7 cellular contexts compared by ENCODE assay signal in genomic region chr2:38375711-38376345, GRCh38. TPM values are rescaled to one million over a fixed set of nuclear protein-coding genes. Genes with fewer than 3 reads are reported as not detected.
DNase-seq lines count a peak whose midpoint lies in the region; ATAC-seq and TF ChIP-seq lines count a peak whose summit lies in the region.

No MANE protein-coding gene starts in this region.

- ATAC-seq in GM19438 (IDR thresholded peaks at IDR 0.05; ENCODE audit: low read depth, unreplicated experiment): peak; percentile 25

- DNase-seq in NT2/D1 (ENCODE audit: low read depth, low spot score) (no peak), coronary artery (ENCODE audit: low spot score) (no peak), mesothelial cell of epicardium (ENCODE audit: low spot score in 2 of 2, unreplicated experiment in 2 of 2) (no peak), activated gamma-delta T cell treated with Interleukin-2 at 50 U/mL for 16 hours (no peak), 8988T (no peak)

- H3K27ac ChIP-seq in coronary artery (peak overlapping the region; percentile 97 to 98), urinary bladder (ENCODE audit: low read depth) (no peak overlapping the region)

- H3K36me3 ChIP-seq in NT2/D1 (ENCODE audit: insufficient read depth, insufficient read length, low read length) (peaks cover 5% of the 10 kb centered on the region), urinary bladder (ENCODE audit: insufficient read depth) (no peaks in the 10 kb centered on the region)

- H3K9me3 Mint-ChIP-seq in mesothelial cell of epicardium: no peaks in the 10 kb centered on the region

- no peaks in the 10 kb centered on the region for H3K36me3 Mint-ChIP-seq in mesothelial cell of epicardium

- TF ChIP-seq CTCF in coronary artery (IDR thresholded peaks at IDR 0.05) (no peak), mesothelial cell of epicardium (IDR thresholded peaks at IDR 0.05; ENCODE audit: unreplicated experiment) (no peak)

- H3K4me3 ChIP-seq in NT2/D1 (ENCODE audit: insufficient read length, low read depth) (peak overlapping the region; percentile 90), coronary artery (peak overlapping the region; percentile 90), urinary bladder (ENCODE audit: low read depth, low read length) (peak overlapping the region; percentile 88)

- no peaks in the 10 kb centered on the region for H3K27me3 Mint-ChIP-seq in mesothelial cell of epicardium (ENCODE audit: low read depth)

- peak overlapping the region; percentile 91 for H3K4me3 Mint-ChIP-seq in mesothelial cell of epicardium

- H3K9me3 ChIP-seq in NT2/D1 (ENCODE audit: insufficient read depth, low read length): no peaks in the 10 kb centered on the region

- H3K4me1 Mint-ChIP-seq in mesothelial cell of epicardium: peaks cover 60% of the 10 kb centered on the region

- no peaks in the 10 kb centered on the region for H3K27me3 ChIP-seq in NT2/D1 (ENCODE audit: insufficient read depth, insufficient read length)

- 10% methylated on average over 18 of the region's 18 CpGs for WGBS in urinary bladder

- H3K9ac ChIP-seq in NT2/D1 (ENCODE audit: insufficient read length, low read depth): peak overlapping the region; percentile 93

- peak overlapping the region; percentile 97 for H3K27ac Mint-ChIP-seq in mesothelial cell of epicardium

- H3K4me1 ChIP-seq in NT2/D1 (ENCODE audit: insufficient read depth, insufficient read length) (no peaks in the 10 kb centered on the region), urinary bladder (ENCODE audit: insufficient read depth) (no peaks in the 10 kb centered on the region)

RNA-seq across cellular contexts. Expression of gene ATL2, which starts 1.2 kb away (rescaled TPM):
- total RNA-seq in mesothelial cell of epicardium: 73.7 to 77.3 TPM (median 75.3 TPM) in 3 replicates
- 103 TPM for total RNA-seq in urinary bladder
- 72.7 TPM for polyA plus RNA-seq in urinary bladder
